Comparison of ENCODE assay signal across 23 cellular contexts in the genomic region with DNA sequence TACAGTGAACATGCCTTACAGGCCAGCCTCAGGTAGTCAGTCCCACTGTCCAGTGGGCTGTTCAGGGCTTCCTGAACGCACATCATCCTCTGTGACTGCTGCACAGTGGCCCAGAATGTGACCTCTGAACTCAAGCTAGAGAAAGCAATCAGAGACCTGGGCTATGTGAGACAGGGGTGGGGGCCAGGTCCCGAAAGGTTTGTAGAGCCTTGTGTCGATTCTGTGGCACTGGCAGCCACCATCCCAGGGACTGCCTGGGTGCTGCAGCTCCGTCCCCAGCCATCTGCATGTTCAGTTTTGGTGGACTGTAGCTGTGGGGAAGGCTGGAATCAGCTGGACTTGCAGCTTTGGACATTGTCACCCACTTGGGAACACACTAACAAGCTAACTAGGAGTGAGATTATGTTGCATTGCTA. TPM values are rescaled to one million over a fixed set of nuclear protein-coding genes. Genes with fewer than 3 reads are reported as not detected.
A peak's percentile ranks its signal among the peaks of the same experiment; 100 is the strongest.
DNase-seq lines count a peak whose midpoint lies in the region; ATAC-seq, FAIRE-seq and TF ChIP-seq lines count a peak whose summit lies in the region.
"Had no signal": no experiment of that assay in that cellular context is flagged by ENCODE, and none has a peak within 500 bp of the region (broad histone marks: within the 10 kb centered on the region; RNA-seq: fewer than 3 reads in every experiment).

No MANE protein-coding gene starts in this region.

- H2BK5ac ChIP-seq in trophoblast cell (ENCODE audit: low read depth, low read length, poor library complexity): peak overlapping the region; percentile 47

- no peak for ATAC-seq in RWPE2 (ENCODE audit: low read depth)
- ATAC-seq in natural killer cell treated with Interleukin-12 subunit alpha and Interleukin-12 subunit beta and Interleukin-15 and Interleukin-18, amount 100 ng/mL, for 72 hours: no peak
- ATAC-seq: activated CD8-positive, alpha-beta T cell treated with anti-CD3 and anti-CD28 coated beads, Interleukin-2, amount 10 ng/mL, durations not matched to agents 7 days and 5 days had no signal

- peak overlapping the region; percentile 85 for H3K18ac ChIP-seq in trophoblast cell (ENCODE audit: low read length)

- H3K4me2 ChIP-seq in BLaER1 treated with 17β-estradiol and CSF1 and Interleukin-3, amounts not matched to agents 10 nM and 100 nM: peak overlapping the region in 10 of 11 experiments; percentile 47 to 87 (median 82); a peak in 20 of 22 replicates
- H3K4me2 ChIP-seq in trophoblast cell (ENCODE audit: low read length) (no peak overlapping the region), osteoblast (ENCODE audit: insufficient read depth, low read length) (no peak overlapping the region)

- peak overlapping the region; percentile 60 for H2AK5ac ChIP-seq in trophoblast cell (ENCODE audit: low read length)

- peak overlapping the region; percentile 90 for H4K91ac ChIP-seq in trophoblast cell (ENCODE audit: low read depth, low read length)

- H3K9me3 Mint-ChIP-seq in natural killer cell treated with Interleukin-12 subunit alpha and Interleukin-12 subunit beta and Interleukin-15 and Interleukin-18, amount 100 ng/mL, for 72 hours: no peaks in the 10 kb centered on the region
- H3K9me3 Mint-ChIP-seq: activated T-cell treated with anti-CD3 and anti-CD28 coated beads, Interleukin-2, amount 50 U/mL, for 24 hours; CD4-positive, alpha-beta T cell had no signal

- no peaks in the 10 kb centered on the region for H3K27me3 ChIP-seq in BLaER1 treated with 17β-estradiol and CSF1 and Interleukin-3, amounts not matched to agents 10 nM and 100 nM
- H3K27me3 ChIP-seq in RWPE2 (ENCODE audit: insufficient read depth, poor library complexity, severe bottlenecking) (no peaks in the 10 kb centered on the region), trophoblast cell (ENCODE audit: insufficient read depth, low read length) (no peaks in the 10 kb centered on the region), osteoblast (ENCODE audit: insufficient read depth, low read length) (no peaks in the 10 kb centered on the region)

- peaks cover 0 to 12% (median 0%) of the 10 kb centered on the region in 11 experiments; a peak in 3 of 22 replicates for H4K20me1 ChIP-seq in BLaER1 treated with 17β-estradiol and CSF1 and Interleukin-3, amounts not matched to agents 10 nM and 100 nM
- peaks cover 6% of the 10 kb centered on the region for H4K20me1 ChIP-seq in osteoblast (ENCODE audit: insufficient read depth, low read length)

- H2AFZ ChIP-seq in trophoblast cell (ENCODE audit: insufficient read depth, low read length, poor library complexity) (no peak overlapping the region), osteoblast (ENCODE audit: low read length) (no peak overlapping the region)

- H3K4me3 Mint-ChIP-seq in natural killer cell treated with Interleukin-12 subunit alpha and Interleukin-12 subunit beta and Interleukin-15 and Interleukin-18, amount 100 ng/mL, for 72 hours: no peak overlapping the region
- H3K4me3 Mint-ChIP-seq: activated CD8-positive, alpha-beta T cell treated with anti-CD3 and anti-CD28 coated beads, Interleukin-2, amount 10 ng/mL, durations not matched to agents 7 days and 5 days; activated T-cell treated with anti-CD3 and anti-CD28 coated beads, Interleukin-2, amount 50 U/mL, for 24 hours; CD4-positive, alpha-beta T cell had no signal

- FAIRE-seq in GM19239 (lab: Jason Lieb, UNC): no peak

- WGBS in trophoblast cell (ENCODE audit: extremely low coverage, insufficient coverage, insufficient read length): no CpG with 5 or more reads among the region's 4 CpGs

- DNase-seq in RWPE2 (ENCODE audit: low spot score) (no peak), epithelial cell of prostate (ENCODE audit: low read depth, low spot score) (no peak), trophoblast cell (no peak), NCI-H187 treated with DMSO at 0.1 percent for 48 hours (lab: John Stamatoyannopoulos, UW) (no peak), osteoblast (ENCODE audit: insufficient read length, low spot score, missing footprints) (no peak), GM19239 (ENCODE audit: insufficient read length, low spot score) (no peak)
- no peak for DNase-seq in natural killer cell treated with Interleukin-12 subunit alpha and Interleukin-12 subunit beta and Interleukin-15 and Interleukin-18, amount 100 ng/mL, for 72 hours (ENCODE audit: low spot score)
- DNase-seq: activated CD4-positive, CD25-positive, alpha-beta regulatory T cell treated with anti-CD3 and anti-CD28 coated beads, Interleukin-2, amount 50 U/mL, for 72 hours; activated CD8-positive, alpha-beta T cell treated with anti-CD3 and anti-CD28 coated beads, Interleukin-2, amount 10 ng/mL, durations not matched to agents 7 days and 5 days; activated naive CD4-positive, alpha-beta T cell treated with Interleukin-2 at 50 U/mL for 16 hours; activated T-cell treated with anti-CD3 and anti-CD28 coated beads, Interleukin-2, amount 50 U/mL, for 24 hours; CD4-positive, alpha-beta T cell; central memory CD4-positive, alpha-beta T cell; DMS153; effector CD4-positive, alpha-beta T cell; GF-D8; GM23248; NCI-H1417; NCI-H524; stimulated activated CD8-positive, alpha-beta memory T cell treated with anti-CD3 and anti-CD28 coated beads, Interleukin-4, amount 100 ng/mL, for 48 hours; T1000 had no signal

- no peaks in the 10 kb centered on the region for H3K36me3 Mint-ChIP-seq in natural killer cell treated with Interleukin-12 subunit alpha and Interleukin-12 subunit beta and Interleukin-15 and Interleukin-18, amount 100 ng/mL, for 72 hours

- H3K4me1 Mint-ChIP-seq in natural killer cell treated with Interleukin-12 subunit alpha and Interleukin-12 subunit beta and Interleukin-15 and Interleukin-18, amount 100 ng/mL, for 72 hours (ENCODE audit: low read depth in 2 of 2): peaks cover 3 to 18% of the 10 kb centered on the region in 2 donors

- no peaks in the 10 kb centered on the region for H3K36me3 ChIP-seq in BLaER1 treated with 17β-estradiol and CSF1 and Interleukin-3, amounts not matched to agents 10 nM and 100 nM
- H3K36me3 ChIP-seq in RWPE2 (ENCODE audit: low read depth): no peaks in the 10 kb centered on the region
- H3K36me3 ChIP-seq in trophoblast cell (ENCODE audit: control insufficient read depth in 1 of 2, insufficient read depth in 2 of 2, low read length in 2 of 2): peaks cover 0 to 5% of the 10 kb centered on the region in 2 experiments
- H3K36me3 ChIP-seq in osteoblast (ENCODE audit: insufficient read depth, low read length): no peaks in the 10 kb centered on the region

- peak overlapping the region; percentile 16 for H3K4ac ChIP-seq in trophoblast cell (ENCODE audit: low read depth, low read length)

- peaks cover 32 to 49% (median 41%) of the 10 kb centered on the region in 10 experiments for H3K4me1 ChIP-seq in BLaER1 treated with 17β-estradiol and CSF1 and Interleukin-3, amounts not matched to agents 10 nM and 100 nM
- H3K4me1 ChIP-seq in RWPE2 (ENCODE audit: insufficient read depth, poor library complexity, severe bottlenecking) (peaks cover 42% of the 10 kb centered on the region), trophoblast cell (ENCODE audit: control insufficient read depth in 1 of 2, insufficient read depth in 2 of 2, low read length in 2 of 2) (peaks cover 36 to 45% of the 10 kb centered on the region in 2 experiments), osteoblast (ENCODE audit: insufficient read depth, low read length) (peaks cover 27% of the 10 kb centered on the region)

- H3K79me2 ChIP-seq in trophoblast cell (ENCODE audit: control insufficient read depth, insufficient read depth, low read length, poor library complexity) (peaks cover 15% of the 10 kb centered on the region), osteoblast (ENCODE audit: insufficient read depth, low read length) (peaks cover 10% of the 10 kb centered on the region)

- H4K12ac ChIP-seq in trophoblast cell (ENCODE audit: low read depth, low read length): no peak overlapping the region

- peak overlapping the region in 2 of 11 experiments; percentile 16 to 50; a peak in 3 of 22 replicates for H3K9ac ChIP-seq in BLaER1 treated with 17β-estradiol and CSF1 and Interleukin-3, amounts not matched to agents 10 nM and 100 nM
- H3K9ac ChIP-seq in trophoblast cell (ENCODE audit: low read length): peak overlapping the region; percentile 34

- H3K23ac ChIP-seq in trophoblast cell (ENCODE audit: low read length): peak overlapping the region; percentile 80

- peak overlapping the region in 1 of 2 donors; percentile 35 for H3K27ac Mint-ChIP-seq in natural killer cell treated with Interleukin-12 subunit alpha and Interleukin-12 subunit beta and Interleukin-15 and Interleukin-18, amount 100 ng/mL, for 72 hours
- H3K27ac Mint-ChIP-seq: activated CD8-positive, alpha-beta T cell treated with anti-CD3 and anti-CD28 coated beads, Interleukin-2, amount 10 ng/mL, durations not matched to agents 7 days and 5 days; activated T-cell treated with anti-CD3 and anti-CD28 coated beads, Interleukin-2, amount 50 U/mL, for 24 hours; CD4-positive, alpha-beta T cell had no signal

- no peak overlapping the region for H3K4me3 ChIP-seq in BLaER1 treated with 17β-estradiol and CSF1 and Interleukin-3, amounts not matched to agents 10 nM and 100 nM
- H3K4me3 ChIP-seq in RWPE2 (ENCODE audit: severe bottlenecking): no peak overlapping the region
- H3K4me3 ChIP-seq in trophoblast cell (ENCODE audit: low read depth, low read length): no peak overlapping the region
- H3K4me3 ChIP-seq in osteoblast (ENCODE audit: insufficient read depth, low read length): no peak overlapping the region

- peak overlapping the region; percentile 57 for H2BK120ac ChIP-seq in trophoblast cell (ENCODE audit: insufficient read depth, low read length, poor library complexity)

- 0 out of 22 replicates have a peak overlapping the region, but pooled peaks of 1 of the 11 experiments have one; percentile 5 for H3K27ac ChIP-seq in BLaER1 treated with 17β-estradiol and CSF1 and Interleukin-3, amounts not matched to agents 10 nM and 100 nM
- H3K27ac ChIP-seq in RWPE2 (ENCODE audit: poor library complexity, severe bottlenecking): peak overlapping the region; percentile 98
- H3K27ac ChIP-seq in epithelial cell of prostate: peak overlapping the region; percentile 62
- peak overlapping the region; percentile 83 for H3K27ac ChIP-seq in trophoblast cell (ENCODE audit: low read depth, low read length)
- no peak overlapping the region for H3K27ac ChIP-seq in osteoblast (ENCODE audit: low read depth, low read length)
- H3K27ac ChIP-seq: RWPE1 had no signal

- no peaks in the 10 kb centered on the region for H3K9me3 ChIP-seq in BLaER1 treated with 17β-estradiol and CSF1 and Interleukin-3, amounts not matched to agents 10 nM and 100 nM (replicated peaks in 1 of 11)
- no peaks in the 10 kb centered on the region for H3K9me3 ChIP-seq in RWPE2 (ENCODE audit: severe bottlenecking)
- H3K9me3 ChIP-seq in trophoblast cell (ENCODE audit: insufficient read depth, low read depth, low read length): no peaks in the 10 kb centered on the region
- H3K9me3 ChIP-seq in osteoblast (ENCODE audit: low read depth, low read length): no peaks in the 10 kb centered on the region

- H3K27me3 Mint-ChIP-seq in natural killer cell treated with Interleukin-12 subunit alpha and Interleukin-12 subunit beta and Interleukin-15 and Interleukin-18, amount 100 ng/mL, for 72 hours: peaks cover 0 to 5% of the 10 kb centered on the region in 2 donors
- H3K27me3 Mint-ChIP-seq: activated T-cell treated with anti-CD3 and anti-CD28 coated beads, Interleukin-2, amount 50 U/mL, for 24 hours; CD4-positive, alpha-beta T cell had no signal

- peak overlapping the region; percentile 81 for H2BK12ac ChIP-seq in trophoblast cell (ENCODE audit: low read length)

- TF ChIP-seq CTCF in RWPE2 (IDR thresholded peaks at IDR 0.05; ENCODE audit: poor library complexity, severe bottlenecking) (no peak), osteoblast (IDR thresholded peaks at IDR 0.05; ENCODE audit: extremely low read depth, low read depth, low read length) (no peak)

- H3K14ac ChIP-seq in trophoblast cell (ENCODE audit: low read length): peak overlapping the region; percentile 78

- H3K79me1 ChIP-seq in trophoblast cell (ENCODE audit: low read length): peaks cover 38% of the 10 kb centered on the region

- peak overlapping the region; percentile 45 for H4K8ac ChIP-seq in trophoblast cell (ENCODE audit: low read depth, low read length)

RNA-seq across cellular contexts. Expression of a gene that starts 47.7 kb away (rescaled TPM):
- 13.2 and 13.4 TPM in 2 replicates for polyA plus RNA-seq in trophoblast cell (2013)
- total RNA-seq in osteoblast: 5.4 and 8.0 TPM in 2 replicates
- total RNA-seq in natural killer cell treated with Interleukin-12 subunit alpha and Interleukin-12 subunit beta and Interleukin-15 and Interleukin-18, amount 100 ng/mL, for 72 hours: 10 to 100 TPM in 1 of 2 donors, 1 to 10 TPM in 1; 1.1 to 13.3 TPM

Comparison
In these comparisons a context has a peak if more than half of its experiments do, and no peak if none do; other contexts are left out.
1. H3K4me2 ChIP-seq: peak in BLaER1 treated with 17β-estradiol and CSF1 and Interleukin-3, amounts not matched to agents 10 nM and 100 nM (10 of 11); none in trophoblast cell (single experiment) and osteoblast (single experiment).